ENCODE assay signal across 12 cellular contexts in genomic region chr2:239276813-239277193, GRCh38.
DNase-seq lines count a peak whose midpoint lies in the region; ATAC-seq and TF ChIP-seq lines count a peak whose summit lies in the region.
"Had no signal": no experiment of that assay in that cellular context is flagged by ENCODE, and none has a peak within 500 bp of the region (broad histone marks: within the 10 kb centered on the region; RNA-seq: fewer than 3 reads in every experiment).

No MANE protein-coding gene starts in this region.

- H3K9ac ChIP-seq in BLaER1 treated with 17β-estradiol and CSF1 and Interleukin-3, amounts not matched to agents 10 nM and 100 nM = peak overlapping the region in 4 of 11 experiments; percentile 47 to 68 (median 64); a peak in 7 of 22 replicates

- H3K4me1 ChIP-seq in BLaER1 treated with 17β-estradiol and CSF1 and Interleukin-3, amounts not matched to agents 10 nM and 100 nM = peaks cover 78 to 91% (median 85%) of the 10 kb centered on the region in 10 experiments
- peaks cover 5% of the 10 kb centered on the region for H3K4me1 ChIP-seq in GM23338 (ENCODE audit: insufficient read depth)
- peaks cover 45% of the 10 kb centered on the region for H3K4me1 ChIP-seq in osteoblast (ENCODE audit: insufficient read depth, low read length)

- H3K4me3 Mint-ChIP-seq in GM23338 = no peak overlapping the region
- H3K4me3 Mint-ChIP-seq: activated naive CD4-positive, alpha-beta T cell treated with anti-CD3 and anti-CD28 coated beads, Interleukin-2, amount 50 U/mL, for 24 hours had no signal

- peak overlapping the region in 8 of 11 experiments; percentile 30 to 80 (median 77); a peak in 13 of 22 replicates for H3K27ac ChIP-seq in BLaER1 treated with 17β-estradiol and CSF1 and Interleukin-3, amounts not matched to agents 10 nM and 100 nM
- H3K27ac ChIP-seq in GM23338 (ENCODE audit: low read depth) (no peak overlapping the region), coronary artery (peak overlapping the region in 1 of 2 donors; percentile 93), osteoblast (ENCODE audit: low read depth, low read length) (peak overlapping the region; percentile 99)
- H3K27ac ChIP-seq: SK-N-MC had no signal

- H3K36me3 Mint-ChIP-seq in GM23338 (ENCODE audit: low read depth) = no peaks in the 10 kb centered on the region

- H3K4me2 ChIP-seq in BLaER1 treated with 17β-estradiol and CSF1 and Interleukin-3, amounts not matched to agents 10 nM and 100 nM = peak overlapping the region; percentile 74 to 92 (median 84)
- H3K4me2 ChIP-seq in GM23338 (no peak overlapping the region), osteoblast (ENCODE audit: insufficient read depth, low read length) (no peak overlapping the region)

- H3K36me3 ChIP-seq in BLaER1 treated with 17β-estradiol and CSF1 and Interleukin-3, amounts not matched to agents 10 nM and 100 nM = no peaks in the 10 kb centered on the region
- H3K36me3 ChIP-seq in GM23338 (ENCODE audit: insufficient read depth) (no peaks in the 10 kb centered on the region), osteoblast (ENCODE audit: insufficient read depth, low read length) (no peaks in the 10 kb centered on the region)
- H3K36me3 ChIP-seq: heart right ventricle had no signal

- peaks cover 2% of the 10 kb centered on the region; the same call in 1 of the 3 replicates for H3K9me3 Mint-ChIP-seq in GM23338
- H3K9me3 Mint-ChIP-seq: activated naive CD4-positive, alpha-beta T cell treated with anti-CD3 and anti-CD28 coated beads, Interleukin-2, amount 50 U/mL, for 24 hours had no signal

- H2AFZ ChIP-seq in GM23338 = no peak overlapping the region
- H2AFZ ChIP-seq in osteoblast (ENCODE audit: low read length) = no peak overlapping the region

- no peaks in the 10 kb centered on the region; a peak in 1 of 22 replicates for H3K9me3 ChIP-seq in BLaER1 treated with 17β-estradiol and CSF1 and Interleukin-3, amounts not matched to agents 10 nM and 100 nM (replicated peaks in 1 of 11)
- no peaks in the 10 kb centered on the region for H3K9me3 ChIP-seq in osteoblast (ENCODE audit: low read depth, low read length)
- H3K9me3 ChIP-seq: heart right ventricle had no signal

- no peak overlapping the region for H3K27ac Mint-ChIP-seq in GM23338
- H3K27ac Mint-ChIP-seq: activated naive CD4-positive, alpha-beta T cell treated with anti-CD3 and anti-CD28 coated beads, Interleukin-2, amount 50 U/mL, for 24 hours had no signal

- H3K4me3 ChIP-seq in BLaER1 treated with 17β-estradiol and CSF1 and Interleukin-3, amounts not matched to agents 10 nM and 100 nM = no peak overlapping the region
- H3K4me3 ChIP-seq in GM23338 = no peak overlapping the region
- H3K4me3 ChIP-seq in coronary artery = no peak overlapping the region
- no peak overlapping the region for H3K4me3 ChIP-seq in osteoblast (ENCODE audit: insufficient read depth, low read length)
- H3K4me3 ChIP-seq: heart right ventricle, SK-N-MC had no signal

- DNase-seq in GM23338 (ENCODE audit: low spot score) (no peak), coronary artery (ENCODE audit: low spot score) (peak; percentile 73), osteoblast (ENCODE audit: insufficient read length, low spot score, missing footprints) (no peak), NCI-H1694 treated with DMSO at 0.1 percent for 48 hours (lab: John Stamatoyannopoulos, UW) (no peak), HPDE6-E6E7 (ENCODE audit: extremely low spot score) (no peak)
- DNase-seq: heart right ventricle, NCI-H146, NCI-H69 had no signal

- H3K79me2 ChIP-seq in GM23338 (replicated peaks; ENCODE audit: insufficient read depth) (peaks cover 68% of the 10 kb centered on the region), osteoblast (ENCODE audit: insufficient read depth, low read length) (peaks cover 36% of the 10 kb centered on the region)

- peaks cover 0 to 11% (median 0%) of the 10 kb centered on the region in 11 experiments; a peak in 4 of 22 replicates for H3K27me3 ChIP-seq in BLaER1 treated with 17β-estradiol and CSF1 and Interleukin-3, amounts not matched to agents 10 nM and 100 nM
- H3K27me3 ChIP-seq in GM23338 (ENCODE audit: insufficient read depth) (no peaks in the 10 kb centered on the region), osteoblast (ENCODE audit: insufficient read depth, low read length) (no peaks in the 10 kb centered on the region)
- H3K27me3 ChIP-seq: heart right ventricle had no signal

- H3F3A ChIP-seq in GM23338 (replicated peaks; ENCODE audit: low read depth) = no peaks in the 10 kb centered on the region

- ATAC-seq in GM23338 = peak; percentile 21; the same call in 2 of the 3 replicates
- ATAC-seq in GM21515 (IDR thresholded peaks at IDR 0.05; ENCODE audit: unreplicated experiment) = no peak

- peaks cover 13% of the 10 kb centered on the region for H3K27me3 Mint-ChIP-seq in GM23338 (ENCODE audit: insufficient read depth, low read depth, poor library complexity)
- H3K27me3 Mint-ChIP-seq: activated naive CD4-positive, alpha-beta T cell treated with anti-CD3 and anti-CD28 coated beads, Interleukin-2, amount 50 U/mL, for 24 hours had no signal

- no peaks in the 10 kb centered on the region for H3K9me2 ChIP-seq in GM23338 (ENCODE audit: insufficient read depth)

- H3K4me1 Mint-ChIP-seq in GM23338 = peaks cover 39% of the 10 kb centered on the region

- TF ChIP-seq CTCF in GM23338 (conservative IDR thresholded peaks at IDR 0.05; ENCODE audit: low read depth in 2 of 2) = no peak; a peak in 1 of 4 replicates
- TF ChIP-seq CTCF in coronary artery (IDR thresholded peaks at IDR 0.05) = no peak
- peak; percentile 10 for TF ChIP-seq CTCF in osteoblast (IDR thresholded peaks at IDR 0.05; ENCODE audit: extremely low read depth, low read depth, low read length)

- H4K20me1 ChIP-seq in BLaER1 treated with 17β-estradiol and CSF1 and Interleukin-3, amounts not matched to agents 10 nM and 100 nM = peaks cover 83 to 90% (median 87%) of the 10 kb centered on the region in 11 experiments
- peaks cover 14% of the 10 kb centered on the region for H4K20me1 ChIP-seq in GM23338 (replicated peaks; ENCODE audit: insufficient read depth)
- H4K20me1 ChIP-seq in osteoblast (ENCODE audit: insufficient read depth, low read length) = no peaks in the 10 kb centered on the region

TF ChIP-seq in GM23338, 12 proteins besides CTCF, POLR2A, EP300 and RAD21 (continues in another document):
- TF ChIP-seq NANOG (IDR thresholded peaks at IDR 0.05; ENCODE audit: borderline replicate concordance) = no peak
- no peak for TF ChIP-seq ETS1 (IDR thresholded peaks at IDR 0.05)
- TF ChIP-seq REST (IDR thresholded peaks at IDR 0.05; ENCODE audit: unreplicated experiment) = no peak
- no peak for TF ChIP-seq EZH2 (IDR thresholded peaks at IDR 0.05; ENCODE audit: low read depth, unreplicated experiment)

Comparison
In these comparisons a context has a peak if more than half of its experiments do, and no peak if none do; other contexts are left out.
1. H3K4me2 ChIP-seq: peak in BLaER1 treated with 17β-estradiol and CSF1 and Interleukin-3, amounts not matched to agents 10 nM and 100 nM (11 of 11); none in GM23338 (single experiment) and osteoblast (single experiment).